ENCODE assay signal across 21 cellular contexts in the genomic region with DNA sequence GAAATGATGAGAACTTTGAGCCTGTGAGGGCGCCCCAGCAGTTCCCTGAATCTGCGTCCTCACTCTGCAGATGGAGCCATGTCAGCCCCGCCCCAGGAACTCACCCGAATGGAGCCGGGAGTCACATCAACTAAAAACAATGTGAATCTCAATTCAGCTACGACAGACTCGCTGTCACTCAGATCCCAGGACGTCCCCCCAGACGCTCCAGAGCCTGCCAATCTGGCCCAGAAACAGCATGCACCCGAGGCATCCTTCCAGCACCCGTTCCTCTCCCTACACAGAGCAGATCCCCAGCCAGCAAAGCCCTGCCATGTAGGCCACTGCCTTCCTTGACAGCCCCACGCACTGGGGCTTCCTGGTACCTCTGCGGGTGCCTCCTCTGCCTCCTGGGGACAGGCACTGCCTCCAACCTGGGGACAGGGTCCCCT.
DNase-seq lines count a peak whose midpoint lies in the region; ATAC-seq, FAIRE-seq and TF ChIP-seq lines count a peak whose summit lies in the region.
"Had no signal": no experiment of that assay in that cellular context is flagged by ENCODE, and none has a peak within 500 bp of the region (broad histone marks: within the 10 kb centered on the region; RNA-seq: fewer than 3 reads in every experiment).

No MANE protein-coding gene starts in this region.

- POLR2A ChIA-PET in MCF 10A (lab: Yijun Ruan, JAX) = no interaction called here

- DNase-seq in breast epithelium (ENCODE audit: low spot score in 2 of 2) (peak; percentile 6 to 30), MCF 10A (ENCODE audit: unreplicated experiment) (no peak), right atrium auricular region (ENCODE audit: low spot score) (peak; percentile 59), prostate gland (ENCODE audit: low spot score) (no peak), kidney (no peak), NCI-H524 (lab: John Stamatoyannopoulos, UW) (no peak), NCI-H524 treated with DMSO at 0.1 percent for 48 hours (lab: John Stamatoyannopoulos, UW) (no peak)
- DNase-seq: activated CD4-positive, alpha-beta T cell treated with anti-CD3 and anti-CD28 coated beads, Interleukin-2, amount 50 U/mL, for 4 hours; amniotic stem cell; CD4-positive, alpha-beta memory T cell; hippocampal formation; left colon; naive thymus-derived CD8-positive, alpha-beta T cell; NCI-H1048; SK-N-SH; stimulated activated naive CD4-positive, alpha-beta T cell treated with Interleukin-2 at 50 U/mL for 16 hours had no signal

- TF ChIP-seq CTCF in breast epithelium (IDR thresholded peaks at IDR 0.05) (no peak), MCF 10A (IDR thresholded peaks at IDR 0.05; ENCODE audit: unreplicated experiment) (no peak), right atrium auricular region (IDR thresholded peaks at IDR 0.05) (no peak), prostate gland (IDR thresholded peaks at IDR 0.05) (no peak), kidney (IDR thresholded peaks at IDR 0.05; ENCODE audit: borderline replicate concordance, extremely low read depth, insufficient read depth) (no peak)

- H3K9me3 Mint-ChIP-seq in MCF 10A (ENCODE audit: unreplicated experiment) = no peaks in the 10 kb centered on the region
- H3K9me3 Mint-ChIP-seq: dendritic cell treated with granulocyte-macrophage colony-stimulating factor and Interleukin-4, amounts not matched to agents 40 ng/mL and 50 ng/mL, for 4 days had no signal

- no peak for ATAC-seq in HG03039 (IDR thresholded peaks at IDR 0.05; ENCODE audit: unreplicated experiment)
- ATAC-seq: GM12878; left colon; naive thymus-derived CD8-positive, alpha-beta T cell had no signal

- H3K4me1 Mint-ChIP-seq in MCF 10A (ENCODE audit: insufficient read depth, unreplicated experiment) = no peaks in the 10 kb centered on the region
- H3K4me1 Mint-ChIP-seq: CD4-positive, alpha-beta memory T cell; naive thymus-derived CD8-positive, alpha-beta T cell had no signal

- no peak overlapping the region for H3K4me3 Mint-ChIP-seq in MCF 10A (ENCODE audit: unreplicated experiment)
- H3K4me3 Mint-ChIP-seq: CD4-positive, alpha-beta memory T cell; dendritic cell treated with granulocyte-macrophage colony-stimulating factor and Interleukin-4, amounts not matched to agents 40 ng/mL and 50 ng/mL, for 4 days; IgD-negative memory B cell; naive thymus-derived CD8-positive, alpha-beta T cell had no signal

- no peaks in the 10 kb centered on the region for H3K4me1 ChIP-seq in breast epithelium
- H3K4me1 ChIP-seq in right atrium auricular region = peaks cover 0 to 8% of the 10 kb centered on the region in 2 donors
- no peaks in the 10 kb centered on the region for H3K4me1 ChIP-seq in prostate gland (replicated peaks)
- peaks cover 0 to 5% of the 10 kb centered on the region in 2 donors for H3K4me1 ChIP-seq in kidney (ENCODE audit: control insufficient read depth in 1 of 2, insufficient read depth in 1 of 2, low read depth in 1 of 2, low read length in 2 of 2)

- no TSS peak for BruUV-seq in MCF 10A (replicated peaks; lab: Mats Ljungman, UMichigan)

- H3K9me3 ChIP-seq in breast epithelium = no peaks in the 10 kb centered on the region
- H3K9me3 ChIP-seq in right atrium auricular region = no peaks in the 10 kb centered on the region
- no peaks in the 10 kb centered on the region for H3K9me3 ChIP-seq in prostate gland
- no peaks in the 10 kb centered on the region for H3K9me3 ChIP-seq in kidney (ENCODE audit: control insufficient read depth in 1 of 2, low read length in 2 of 2)
- H3K9me3 ChIP-seq: SK-N-SH had no signal

- H3K36me3 ChIP-seq in breast epithelium (no peaks in the 10 kb centered on the region), right atrium auricular region (no peaks in the 10 kb centered on the region), prostate gland (no peaks in the 10 kb centered on the region), kidney (ENCODE audit: control insufficient read depth in 1 of 2, insufficient read depth in 2 of 2, low read length in 2 of 2) (no peaks in the 10 kb centered on the region)

- H3K4me3 ChIP-seq in breast epithelium (no peak overlapping the region), right atrium auricular region (no peak overlapping the region), prostate gland (no peak overlapping the region), kidney (ENCODE audit: low read length in 2 of 2) (no peak overlapping the region)
- H3K4me3 ChIP-seq: GM12878 had no signal

- H3K27me3 Mint-ChIP-seq in MCF 10A (ENCODE audit: insufficient read depth, unreplicated experiment) = peaks cover 19% of the 10 kb centered on the region
- H3K27me3 Mint-ChIP-seq: dendritic cell treated with granulocyte-macrophage colony-stimulating factor and Interleukin-4, amounts not matched to agents 40 ng/mL and 50 ng/mL, for 4 days had no signal

- FAIRE-seq in kidney (lab: Jason Lieb, UNC) = no peak
- FAIRE-seq: GM12878, TTC549 had no signal

- WGBS in prostate gland = 36% methylated on average over 13 of the region's 13 CpGs

- intact Hi-C loops in breast epithelium (cut with DNase I; ENCODE audit: low total_unique reads) = no loop called here
- intact Hi-C loops in MCF 10A (cut with micrococcal nuclease) = no loop called here
- intact Hi-C loops in prostate gland (cut with DNase I) = no loop called here
- intact Hi-C loops in kidney (cut with DNase I) = no loop called here

- peaks cover 6% of the 10 kb centered on the region for H3K36me3 Mint-ChIP-seq in MCF 10A (ENCODE audit: insufficient read depth, unreplicated experiment)
- H3K36me3 Mint-ChIP-seq: CD4-positive, alpha-beta memory T cell; IgD-negative memory B cell; naive thymus-derived CD8-positive, alpha-beta T cell had no signal

- H3K27me3 ChIP-seq in breast epithelium (no peaks in the 10 kb centered on the region), right atrium auricular region (no peaks in the 10 kb centered on the region), prostate gland (replicated peaks; ENCODE audit: insufficient read depth) (no peaks in the 10 kb centered on the region)

- CTCF ChIA-PET in MCF 10A (lab: Yijun Ruan, JAX) = no interaction called here

- H3K27ac ChIP-seq in breast epithelium = no peak overlapping the region
- H3K27ac ChIP-seq in right atrium auricular region = peak overlapping the region; percentile 42 to 53
- H3K27ac ChIP-seq in prostate gland = peak overlapping the region; percentile 52 to 67
- no peak overlapping the region for H3K27ac ChIP-seq in kidney (ENCODE audit: low read depth in 2 of 2, low read length in 2 of 2)

- no peak overlapping the region for H3K9ac ChIP-seq in kidney (ENCODE audit: low read length in 2 of 2)
- H3K9ac ChIP-seq: SK-N-SH had no signal

- H3K27ac Mint-ChIP-seq in MCF 10A (ENCODE audit: low read depth, unreplicated experiment) = no peak overlapping the region
- H3K27ac Mint-ChIP-seq: CD4-positive, alpha-beta memory T cell; dendritic cell treated with granulocyte-macrophage colony-stimulating factor and Interleukin-4, amounts not matched to agents 40 ng/mL and 50 ng/mL, for 4 days; IgD-negative memory B cell; naive thymus-derived CD8-positive, alpha-beta T cell had no signal

- TF ChIP-seq POLR2A in breast epithelium (IDR thresholded peaks at IDR 0.05) (no peak), prostate gland (IDR thresholded peaks at IDR 0.05) (no peak)

Comparison
In these comparisons a context has a peak if more than half of its experiments do, and no peak if none do; other contexts are left out.
1. DNase-seq: peak in breast epithelium (2 of 2) and right atrium auricular region (single experiment); none in MCF 10A (single experiment), prostate gland (single experiment), kidney (single experiment), NCI-H524 (0 of 2) and NCI-H524 treated with DMSO at 0.1 percent for 48 hours (single experiment).
2. H3K27ac ChIP-seq: peak in right atrium auricular region (2 of 2) and prostate gland (2 of 2); none in breast epithelium (0 of 2) and kidney (0 of 2).